In the genomic region with DNA sequence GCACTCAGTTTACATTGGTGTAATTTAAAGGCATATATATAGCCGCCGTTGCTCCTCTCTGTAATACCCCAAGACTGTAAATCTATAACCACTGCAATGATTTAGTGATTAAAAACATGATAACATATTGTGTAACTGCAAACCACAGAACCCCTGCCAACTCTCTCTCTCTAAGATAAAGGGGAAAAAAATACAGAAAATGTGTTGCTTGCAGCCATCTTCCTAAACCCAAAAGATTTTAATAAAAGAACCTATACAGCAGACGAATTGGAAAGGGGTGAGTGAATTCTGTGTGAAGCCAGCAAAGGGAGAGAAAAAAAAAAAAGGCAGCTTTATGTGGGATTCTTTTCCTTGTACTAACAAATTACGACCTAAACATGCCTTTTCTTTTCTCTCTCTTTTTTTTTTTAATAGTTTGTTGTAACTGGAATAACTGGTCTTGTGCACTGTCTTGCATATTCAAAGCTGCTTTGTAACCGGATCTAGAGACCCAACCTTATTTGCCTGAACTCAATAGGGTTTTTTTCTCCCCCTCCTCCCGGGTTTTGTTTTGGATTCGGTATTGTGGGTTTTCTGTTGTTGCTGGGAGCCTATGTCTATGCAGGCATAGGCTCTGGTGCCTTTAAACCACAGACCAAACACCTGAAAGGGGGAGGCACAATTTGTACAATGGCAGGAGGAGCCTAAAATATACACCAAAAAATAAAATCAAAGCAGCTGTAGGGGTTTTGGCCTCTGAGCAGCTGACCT, we compare ENCODE assay signal across 9 cellular contexts. TPM values are rescaled to one million over a fixed set of nuclear protein-coding genes. Genes with fewer than 3 reads are reported as not detected.
DNase-seq lines count a peak whose midpoint lies in the region; ATAC-seq and TF ChIP-seq lines count a peak whose summit lies in the region.
"Had no signal": no experiment of that assay in that cellular context is flagged by ENCODE, and none has a peak within 500 bp of the region (broad histone marks: within the 10 kb centered on the region; RNA-seq: fewer than 3 reads in every experiment).

No MANE protein-coding gene starts in this region.

- peak overlapping the region; percentile 67 for H3K4me3 ChIP-seq in skeletal muscle satellite cell (ENCODE audit: low read length)
- H3K4me3 ChIP-seq in CD8-positive, alpha-beta T cell (ENCODE audit: low read depth, low read length), result no peak overlapping the region

- H3K36me3 ChIP-seq in skeletal muscle satellite cell (ENCODE audit: insufficient read depth, low read length), result no peaks in the 10 kb centered on the region
- H3K36me3 ChIP-seq in CD8-positive, alpha-beta T cell (ENCODE audit: insufficient read depth, low read length), result no peaks in the 10 kb centered on the region

- H3K36me3 Mint-ChIP-seq in CD8-positive, alpha-beta T cell, result no peaks in the 10 kb centered on the region

- H3K27me3 ChIP-seq in skeletal muscle satellite cell (ENCODE audit: control insufficient read depth, insufficient read depth, low read length), result no peaks in the 10 kb centered on the region
- H3K27me3 ChIP-seq in CD8-positive, alpha-beta T cell (ENCODE audit: insufficient read depth, low read length), result peaks cover 3% of the 10 kb centered on the region

- H3K4me3 Mint-ChIP-seq in CD8-positive, alpha-beta T cell, result no peak overlapping the region
- H3K4me3 Mint-ChIP-seq: activated CD8-positive, alpha-beta T cell treated with anti-CD3 and anti-CD28 coated beads for 36 hours had no signal

- peak overlapping the region; percentile 86 for H3K4me2 ChIP-seq in skeletal muscle satellite cell (ENCODE audit: low read length)

- H3K9me3 Mint-ChIP-seq in CD8-positive, alpha-beta T cell, result no peaks in the 10 kb centered on the region
- H3K9me3 Mint-ChIP-seq: activated CD8-positive, alpha-beta T cell treated with anti-CD3 and anti-CD28 coated beads for 36 hours had no signal

- DNase-seq in HEK293T (ENCODE audit: extremely low spot score) (no peak), RPMI7951 (ENCODE audit: low read depth) (peak; percentile 52), fibroblast of peridontal ligament (ENCODE audit: extremely low read depth) (peak; percentile 93)
- no peak for DNase-seq in CD8-positive, alpha-beta T cell
- DNase-seq: activated CD8-positive, alpha-beta T cell treated with anti-CD3 and anti-CD28 coated beads for 36 hours had no signal

- intact Hi-C loops in CD8-positive, alpha-beta T cell (cut with DNase I, micrococcal nuclease), result no loop called here

- peaks cover 39% of the 10 kb centered on the region for H3K27me3 Mint-ChIP-seq in CD8-positive, alpha-beta T cell (ENCODE audit: low read depth)

- POLR2A ChIA-PET in HEK293T (lab: Yijun Ruan, JAX), result interaction anchor here (1.6 to 1.9 kb wide), 3 partner anchors 10 to 69 kb away, joined by 3 to 5 read pairs (median 4); no protein-coding TSS in a partner anchor
- POLR2A ChIA-PET in CD8-positive, alpha-beta T cell (lab: Charles Lee), result no interaction called here

- CTCF ChIA-PET in HEK293T (lab: Yijun Ruan, JAX), result interaction anchor here (0.6 to 2.0 kb wide), 7 partner anchors 60 to 829 kb away, joined by 3 to 6 read pairs (median 3); no protein-coding TSS in a partner anchor
- CTCF ChIA-PET in CD8-positive, alpha-beta T cell (lab: Charles Lee), result interaction anchor here (1.5 kb wide), 1 partner anchor 8 kb away, joined by 5 read pairs; no protein-coding TSS in a partner anchor

- ATAC-seq in GM19395 (IDR thresholded peaks at IDR 0.05; ENCODE audit: unreplicated experiment) (no peak), GM18511 (IDR thresholded peaks at IDR 0.05; ENCODE audit: unreplicated experiment) (no peak), GM18867 (IDR thresholded peaks at IDR 0.05; ENCODE audit: unreplicated experiment) (no peak)
- ATAC-seq in CD8-positive, alpha-beta T cell, result no peak
- ATAC-seq: activated CD8-positive, alpha-beta T cell treated with anti-CD3 and anti-CD28 coated beads for 36 hours had no signal

- no peak overlapping the region for H3K27ac Mint-ChIP-seq in CD8-positive, alpha-beta T cell
- H3K27ac Mint-ChIP-seq: activated CD8-positive, alpha-beta T cell treated with anti-CD3 and anti-CD28 coated beads for 36 hours had no signal

- no peak overlapping the region for H3K27ac ChIP-seq in CD8-positive, alpha-beta T cell (ENCODE audit: low read depth, low read length)

- H3K4me1 Mint-ChIP-seq in CD8-positive, alpha-beta T cell (ENCODE audit: low read depth), result peaks cover 16% of the 10 kb centered on the region

- TF ChIP-seq CTCF in CD8-positive, alpha-beta T cell (IDR thresholded peaks at IDR 0.05), result no peak

- no peaks in the 10 kb centered on the region for H3K9me3 ChIP-seq in skeletal muscle satellite cell (replicated peaks; ENCODE audit: low read length)
- H3K9me3 ChIP-seq in CD8-positive, alpha-beta T cell (ENCODE audit: low read length), result no peaks in the 10 kb centered on the region

- H3K4me1 ChIP-seq in skeletal muscle satellite cell (ENCODE audit: control insufficient read depth, insufficient read depth, low read length), result peaks cover 65% of the 10 kb centered on the region
- H3K4me1 ChIP-seq in CD8-positive, alpha-beta T cell (ENCODE audit: insufficient read depth, low read length), result no peaks in the 10 kb centered on the region

- peak overlapping the region; percentile 86 for H3K9ac ChIP-seq in skeletal muscle satellite cell (ENCODE audit: low read depth, low read length)

TF ChIP-seq in HEK293T, 16 proteins besides CTCF, POLR2A, EP300 and RAD21:
- TF ChIP-seq ZNF384 (IDR thresholded peaks at IDR 0.05) (peak; percentile 69; the same call in 1 of the 2 replicates), HDGF (IDR thresholded peaks at IDR 0.05; ENCODE audit: borderline replicate concordance) (no peak)
- TF ChIP-seq, protein P1, sequence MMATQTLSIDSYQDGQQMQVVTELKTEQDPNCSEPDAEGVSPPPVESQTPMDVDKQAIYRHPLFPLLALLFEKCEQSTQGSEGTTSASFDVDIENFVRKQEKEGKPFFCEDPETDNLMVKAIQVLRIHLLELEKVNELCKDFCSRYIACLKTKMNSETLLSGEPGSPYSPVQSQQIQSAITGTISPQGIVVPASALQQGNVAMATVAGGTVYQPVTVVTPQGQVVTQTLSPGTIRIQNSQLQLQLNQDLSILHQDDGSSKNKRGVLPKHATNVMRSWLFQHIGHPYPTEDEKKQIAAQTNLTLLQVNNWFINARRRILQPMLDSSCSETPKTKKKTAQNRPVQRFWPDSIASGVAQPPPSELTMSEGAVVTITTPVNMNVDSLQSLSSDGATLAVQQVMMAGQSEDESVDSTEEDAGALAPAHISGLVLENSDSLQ (IDR thresholded peaks at IDR 0.05), result peak; percentile 73

RNA-seq across cellular contexts. Expression of gene ZFHX3, which starts 7.0 kb away (rescaled TPM):
- total RNA-seq in RPMI7951 (2014; rRNA removed; shearing (Covaris generic)), result 2.0 and 2.2 TPM in 2 replicates
- 5.1 and 8.3 TPM in 2 replicates for total RNA-seq in skeletal muscle satellite cell (2012; rRNA removed)
- total RNA-seq in CD8-positive, alpha-beta T cell, result under 1 TPM; 0.22 to 0.33 TPM

Comparison
In these comparisons a context has a peak if more than half of its experiments do, and no peak if none do; other contexts are left out.
1. DNase-seq: peak in RPMI7951 (single experiment) and fibroblast of peridontal ligament (single experiment); none in HEK293T (single experiment) and CD8-positive, alpha-beta T cell (0 of 7).